Comparison of ENCODE assay signal across 22 cellular contexts in genomic region chr6:167116838-167117228, GRCh38. TPM values are rescaled to one million over a fixed set of nuclear protein-coding genes. Genes with fewer than 3 reads are reported as not detected.
"Had no signal": no experiment of that assay in that cellular context is flagged by ENCODE, and none has a peak within 500 bp of the region (broad histone marks: within the 10 kb centered on the region; RNA-seq: fewer than 3 reads in every experiment).

No MANE protein-coding gene starts in this region.

- H3K36me3 ChIP-seq: brain microvascular endothelial cell, gastrocnemius medialis, heart left ventricle, WERI-Rb-1 had no signal

- H3K4me3 Mint-ChIP-seq: activated CD4-positive, alpha-beta T cell treated with anti-CD3 and anti-CD28 coated beads for 36 hours; activated naive CD4-positive, alpha-beta T cell treated with anti-CD3 and anti-CD28 coated beads for 36 hours; central memory CD8-positive, alpha-beta T cell; neural crest cell had no signal

- H3K4me3 ChIP-seq: gastrocnemius medialis, lung had no signal

- H3K9me3 ChIP-seq: gastrocnemius medialis, heart left ventricle had no signal

- DNase-seq: activated CD4-positive, alpha-beta T cell treated with anti-CD3 and anti-CD28 coated beads for 36 hours; activated CD4-positive, alpha-beta T cell treated with anti-CD3 and anti-CD28 coated beads, Interleukin-2, amount 50 U/mL, for 48 hours; activated naive CD4-positive, alpha-beta T cell treated with anti-CD3 and anti-CD28 coated beads for 36 hours; activated T-cell treated with anti-CD3 and anti-CD28 coated beads, Interleukin-2, amount 50 U/mL, for 1 hour; anterior cingulate cortex; brain microvascular endothelial cell; gastrocnemius medialis; heart left ventricle; stimulated activated CD4-positive, alpha-beta T cell treated with anti-CD3 and anti-CD28 coated beads, Interleukin-4, amount 100 ng/mL, for 24 hours; stimulated activated naive B cell treated with anti-CD40 and anti-IgM and Interleukin-4, amounts not matched to agents 10 μg/mL and 1 μg/mL and 100 μg/mL, for 72 hours; WERI-Rb-1 had no signal

- H3K27ac Mint-ChIP-seq: activated CD4-positive, alpha-beta T cell treated with anti-CD3 and anti-CD28 coated beads for 36 hours; activated naive CD4-positive, alpha-beta T cell treated with anti-CD3 and anti-CD28 coated beads for 36 hours; progenitor cell of endocrine pancreas had no signal

- H3K27ac ChIP-seq: brain microvascular endothelial cell, coronary artery, gastrocnemius medialis, WERI-Rb-1 had no signal

- H3K27me3 Mint-ChIP-seq: activated CD4-positive, alpha-beta T cell treated with anti-CD3 and anti-CD28 coated beads for 36 hours; stimulated activated naive B cell treated with anti-CD40 and anti-IgM and Interleukin-4, amounts not matched to agents 10 μg/mL and 1 μg/mL and 100 μg/mL, for 72 hours had no signal

- ATAC-seq: activated CD4-positive, alpha-beta T cell treated with anti-CD3 and anti-CD28 coated beads for 36 hours; esophagus mucosa; gastrocnemius medialis; heart left ventricle; left lobe of liver; stimulated activated naive B cell treated with anti-CD40 and anti-IgM and Interleukin-4, amounts not matched to agents 10 μg/mL and 1 μg/mL and 100 μg/mL, for 72 hours had no signal

- H3K27me3 ChIP-seq: brain microvascular endothelial cell had no signal

- H3K9me3 Mint-ChIP-seq: activated naive CD4-positive, alpha-beta T cell treated with anti-CD3 and anti-CD28 coated beads for 36 hours; central memory CD8-positive, alpha-beta T cell; neural crest cell; stimulated activated naive B cell treated with anti-CD40 and anti-IgM and Interleukin-4, amounts not matched to agents 10 μg/mL and 1 μg/mL and 100 μg/mL, for 72 hours had no signal

- H3K4me1 ChIP-seq: gastrocnemius medialis had no signal

RNA-seq across cellular contexts. Expression of gene CCR6, which starts 6.1 kb away (rescaled TPM):
- total RNA-seq: esophagus mucosa; gastrocnemius medialis; left lobe of liver; neural crest cell; osteoblast; progenitor cell of endocrine pancreas; sciatic nerve; T-helper 2 cell treated with Interferon-gamma antibody and Interleukin-4, amounts not matched to agents 100 ng/mL and 5 ng/mL, for 36 hours; urinary bladder had no signal
- polyA plus RNA-seq: heart left ventricle had no signal

RNA-seq across cellular contexts. Expression of gene GPR31, which starts 40.9 kb away (rescaled TPM):
- total RNA-seq: activated CD4-positive, alpha-beta T cell treated with anti-CD3 and anti-CD28 coated beads for 36 hours; activated naive CD4-positive, alpha-beta T cell treated with anti-CD3 and anti-CD28 coated beads for 36 hours; esophagus mucosa; gastrocnemius medialis; heart left ventricle; left lobe of liver; neural crest cell; osteoblast; progenitor cell of endocrine pancreas; sciatic nerve; T-helper 2 cell treated with Interferon-gamma antibody and Interleukin-4, amounts not matched to agents 100 ng/mL and 5 ng/mL, for 36 hours; urinary bladder had no signal
- polyA plus RNA-seq: heart left ventricle, urinary bladder had no signal
